Comparison of ENCODE assay signal across 16 cellular contexts in genomic region chr1:55974714-55975441, GRCh38.
DNase-seq lines count a peak whose midpoint lies in the region; ATAC-seq and TF ChIP-seq lines count a peak whose summit lies in the region.
"Had no signal": no experiment of that assay in that cellular context is flagged by ENCODE, and none has a peak within 500 bp of the region (broad histone marks: within the 10 kb centered on the region; RNA-seq: fewer than 3 reads in every experiment).

No MANE protein-coding gene starts in this region.

- peaks cover 24% of the 10 kb centered on the region for H3K4me1 Mint-ChIP-seq in HFFc6 (ENCODE audit: low read depth)
- H3K4me1 Mint-ChIP-seq in endodermal cell: no peaks in the 10 kb centered on the region
- H3K4me1 Mint-ChIP-seq: activated CD4-positive, alpha-beta memory T cell treated with anti-CD3 and anti-CD28 coated beads, Interleukin-2, amount 10 ng/mL, durations not matched to agents 7 days and 5 days had no signal

- no peak overlapping the region for H3K4me2 ChIP-seq in mesenchymal stem cell (ENCODE audit: low read length, poor library complexity, severe bottlenecking)

- no peak for ATAC-seq in GM19463 (IDR thresholded peaks at IDR 0.05; ENCODE audit: unreplicated experiment)
- no peak for ATAC-seq in HG03378 (IDR thresholded peaks at IDR 0.05; ENCODE audit: unreplicated experiment)

- H3K27ac Mint-ChIP-seq in HFFc6 (peak overlapping the region; percentile 45), endodermal cell (no peak overlapping the region)
- H3K27ac Mint-ChIP-seq: activated CD4-positive, alpha-beta memory T cell treated with anti-CD3 and anti-CD28 coated beads, Interleukin-2, amount 10 ng/mL, durations not matched to agents 7 days and 5 days had no signal

- no peak overlapping the region for H3K14ac ChIP-seq in mesenchymal stem cell (ENCODE audit: low read length in 2 of 2)

- H4K91ac ChIP-seq in mesenchymal stem cell (ENCODE audit: low read length): no peak overlapping the region

- H3K79me1 ChIP-seq in mesenchymal stem cell (replicated peaks; ENCODE audit: low read length, poor library complexity, severe bottlenecking): no peaks in the 10 kb centered on the region

- no peak overlapping the region for H2BK120ac ChIP-seq in mesenchymal stem cell (ENCODE audit: low read depth, low read length)

- H3K9me3 Mint-ChIP-seq in HFFc6 (peaks cover 4% of the 10 kb centered on the region), endodermal cell (peaks cover 2% of the 10 kb centered on the region)

- H3K27me3 Mint-ChIP-seq in HFFc6 (ENCODE audit: insufficient read depth) (no peaks in the 10 kb centered on the region), endodermal cell (ENCODE audit: insufficient read depth) (peaks cover 10% of the 10 kb centered on the region)
- H3K27me3 Mint-ChIP-seq: activated CD4-positive, alpha-beta memory T cell treated with anti-CD3 and anti-CD28 coated beads, Interleukin-2, amount 10 ng/mL, durations not matched to agents 7 days and 5 days had no signal

- no peak overlapping the region for H4K8ac ChIP-seq in mesenchymal stem cell (ENCODE audit: low read length)

- H3K4me1 ChIP-seq in mesenchymal stem cell (ENCODE audit: control insufficient read depth, insufficient read depth, low read depth, low read length): no peaks in the 10 kb centered on the region
- H3K4me1 ChIP-seq in endodermal cell (ENCODE audit: control insufficient read depth, insufficient read depth, low read length): no peaks in the 10 kb centered on the region

- peak overlapping the region; percentile 19 for H3K9ac ChIP-seq in mesenchymal stem cell (ENCODE audit: low read length)
- H3K9ac ChIP-seq in endodermal cell (ENCODE audit: extremely low read depth, low read length, poor library complexity, severe bottlenecking): no peak overlapping the region

- DNase-seq in A172 (ENCODE audit: low spot score): peak; percentile 63
- DNase-seq in HFFc6: peak; percentile 49
- peak; percentile 75 for DNase-seq in dedifferentiated amniotic fluid mesenchymal stem cell (ENCODE audit: extremely low spot score)
- no peak for DNase-seq in mesenchymal stem cell
- no peak for DNase-seq in endodermal cell
- DNase-seq in UCSD-AML1 (lab: John Stamatoyannopoulos, UW; ENCODE audit: unreplicated experiment): no peak
- DNase-seq: activated CD4-positive, alpha-beta memory T cell treated with anti-CD3 and anti-CD28 coated beads, Interleukin-2, amount 10 ng/mL, durations not matched to agents 7 days and 5 days; activated naive CD4-positive, alpha-beta T cell; AML-193; DMS79 treated with DMSO at 0.1 percent for 48 hours; MV-4-11; stimulated activated CD4-positive, alpha-beta T cell treated with anti-CD3 and anti-CD28 coated beads, Interleukin-12 subunit alpha, Interleukin-12 subunit beta, amount 100 ng/mL, for 4 hours; T-helper 2 cell had no signal

- no peak overlapping the region for H2AFZ ChIP-seq in mesenchymal stem cell (ENCODE audit: low read depth, low read length)

- peak overlapping the region in 1 of 2 experiments; percentile 1 for H2BK12ac ChIP-seq in mesenchymal stem cell (ENCODE audit: low read length in 2 of 2)

- H3K27ac ChIP-seq in mesenchymal stem cell (ENCODE audit: low read length, poor library complexity, severe bottlenecking): no peak overlapping the region
- H3K27ac ChIP-seq in endodermal cell (ENCODE audit: low read depth, low read length): no peak overlapping the region

- H2BK5ac ChIP-seq in mesenchymal stem cell (ENCODE audit: low read depth, low read length, poor library complexity, severe bottlenecking): no peak overlapping the region

- H3K36me3 Mint-ChIP-seq in HFFc6 (ENCODE audit: low read depth): no peaks in the 10 kb centered on the region
- no peaks in the 10 kb centered on the region for H3K36me3 Mint-ChIP-seq in endodermal cell (ENCODE audit: low read depth)

- H2BK15ac ChIP-seq in mesenchymal stem cell (ENCODE audit: low read depth, poor library complexity, severe bottlenecking): no peak overlapping the region

- H3K4ac ChIP-seq in mesenchymal stem cell (ENCODE audit: low read depth in 1 of 2, low read length in 2 of 2): no peak overlapping the region

- H3K4me3 Mint-ChIP-seq in HFFc6 (peak overlapping the region; percentile 5; the same call in 1 of the 2 replicates), endodermal cell (no peak overlapping the region)
- H3K4me3 Mint-ChIP-seq: activated CD4-positive, alpha-beta memory T cell treated with anti-CD3 and anti-CD28 coated beads, Interleukin-2, amount 10 ng/mL, durations not matched to agents 7 days and 5 days had no signal

- H3K4me3 ChIP-seq in mesenchymal stem cell (ENCODE audit: insufficient read depth in 1 of 2, low read depth in 1 of 2, low read length in 2 of 2) (no peak overlapping the region), endodermal cell (ENCODE audit: low read length) (no peak overlapping the region)
- H3K4me3 ChIP-seq: tibial nerve had no signal

- H3K18ac ChIP-seq in mesenchymal stem cell (ENCODE audit: low read depth in 1 of 2, low read length in 2 of 2): peak overlapping the region in 1 of 2 experiments; percentile 13

- WGBS in mesenchymal stem cell: no CpG with 5 or more reads among the region's 1 CpG
- 89% methylated on average over 1 of the region's 1 CpG; no CpG with 5 or more reads in 1 of the 2 experiments for WGBS in endodermal cell (ENCODE audit: insufficient coverage in 1 of 2, insufficient read length in 1 of 2), 2 experiments

- H3K27me3 ChIP-seq in mesenchymal stem cell (ENCODE audit: control insufficient read depth in 1 of 2, insufficient read depth in 1 of 2, low read length in 2 of 2) (no peaks in the 10 kb centered on the region), endodermal cell (ENCODE audit: control insufficient read depth, insufficient read depth, low read length, poor library complexity, severe bottlenecking) (no peaks in the 10 kb centered on the region)
- H3K27me3 ChIP-seq: tibial nerve had no signal

- no peaks in the 10 kb centered on the region for H3K36me3 ChIP-seq in mesenchymal stem cell (ENCODE audit: control insufficient read depth in 1 of 2, insufficient read depth in 2 of 2, low read depth in 1 of 2, low read length in 2 of 2)
- no peaks in the 10 kb centered on the region for H3K36me3 ChIP-seq in endodermal cell (ENCODE audit: control insufficient read depth, insufficient read depth, low read length)
- H3K36me3 ChIP-seq: tibial nerve had no signal

- no peak for TF ChIP-seq CTCF in HFFc6 (IDR thresholded peaks at IDR 0.05)
- no peak for TF ChIP-seq CTCF in endodermal cell (conservative IDR thresholded peaks at IDR 0.05)

- H3K9me3 ChIP-seq in mesenchymal stem cell (ENCODE audit: control insufficient read depth, low read length) (peaks cover 5% of the 10 kb centered on the region), endodermal cell (ENCODE audit: control insufficient read depth, low read length) (no peaks in the 10 kb centered on the region)

- no peak overlapping the region for H2AK5ac ChIP-seq in mesenchymal stem cell (ENCODE audit: low read length, severe bottlenecking)

- H3K23ac ChIP-seq in mesenchymal stem cell (ENCODE audit: low read length in 2 of 2): no peak overlapping the region

Comparison
In these comparisons a context has a peak if more than half of its experiments do, and no peak if none do; other contexts are left out.
1. DNase-seq: peak in A172 (single experiment), HFFc6 (single experiment) and dedifferentiated amniotic fluid mesenchymal stem cell (single experiment); none in mesenchymal stem cell (single experiment), endodermal cell (single experiment) and UCSD-AML1 (single experiment).